Comparison of ENCODE assay signal across 23 cellular contexts in the genomic region with DNA sequence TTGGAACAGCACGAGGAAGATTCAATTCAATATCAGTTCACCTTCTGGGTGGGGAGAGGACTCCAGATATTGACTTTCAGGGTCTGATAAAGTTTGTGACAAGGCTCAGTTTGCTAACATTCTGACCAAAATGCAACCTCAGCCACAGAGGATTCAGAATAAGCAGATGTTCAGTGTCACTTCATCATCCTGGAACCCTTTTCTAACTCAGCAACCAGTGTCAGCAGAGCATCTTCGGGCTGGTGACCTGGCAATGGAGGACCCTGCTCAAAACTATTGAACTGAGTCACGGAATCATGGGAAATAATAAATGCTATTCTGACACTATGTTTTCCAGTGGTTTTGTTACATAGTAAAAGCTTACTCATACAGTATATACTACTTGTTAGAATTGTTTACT.
"Had no signal": no experiment of that assay in that cellular context is flagged by ENCODE, and none has a peak within 500 bp of the region (broad histone marks: within the 10 kb centered on the region; RNA-seq: fewer than 3 reads in every experiment).

No MANE protein-coding gene starts in this region.

- H3K9me3 Mint-ChIP-seq: IgD-negative memory B cell had no signal

- ATAC-seq: HepG2, K562 had no signal

- H3K4me3 ChIP-seq: K562, SJSA1, SK-N-MC had no signal

- H3K27ac Mint-ChIP-seq: IgD-negative memory B cell had no signal

- H3K36me3 ChIP-seq: SJSA1 had no signal

- H3K27ac ChIP-seq: KMS-11, SJSA1, SK-N-MC had no signal

- H3K9ac ChIP-seq: KMS-11 had no signal

- H3K36me3 Mint-ChIP-seq: IgD-negative memory B cell had no signal

- H3K27me3 ChIP-seq: SJSA1 had no signal

- H3K4me2 ChIP-seq: KMS-11 had no signal

- DNase-seq: Kasumi-1, MM.1S, NCI-H1092 treated with DMSO at 0.1 percent for 48 hours, NCI-H1436, NCI-H187, NCI-H2029, NCI-H2081 treated with DMSO at 0.1 percent for 48 hours, NCI-H2171, NCI-H226, NCI-H446, NCI-H510A, NCI-H524 treated with DMSO at 0.1 percent for 48 hours, NCI-H69, NCI-H774, Right ventricle myocardium superior, RPMI8226, SIG-M5 had no signal

- H3K4me3 Mint-ChIP-seq: IgD-negative memory B cell had no signal

- H3K9me3 ChIP-seq: SJSA1 had no signal
